Comparison of ENCODE assay signal across 20 cellular contexts in genomic region chr3:121473001-121473400, GRCh38.
DNase-seq lines count a peak whose midpoint lies in the region; ATAC-seq, FAIRE-seq and TF ChIP-seq lines count a peak whose summit lies in the region.
"Had no signal": no experiment of that assay in that cellular context is flagged by ENCODE, and none has a peak within 500 bp of the region (broad histone marks: within the 10 kb centered on the region; RNA-seq: fewer than 3 reads in every experiment).

No MANE protein-coding gene starts in this region.

- H3K4me3 Mint-ChIP-seq in activated CD8-positive, alpha-beta T cell treated with anti-CD3 and anti-CD28 coated beads for 36 hours = no peak overlapping the region
- no peak overlapping the region for H3K4me3 Mint-ChIP-seq in activated CD8-positive, alpha-beta T cell treated with anti-CD3 and anti-CD28 coated beads, Interleukin-2, amount 10 ng/mL, durations not matched to agents 7 days and 5 days
- H3K4me3 Mint-ChIP-seq in astrocyte (ENCODE audit: unreplicated experiment) = no peak overlapping the region
- no peak overlapping the region for H3K4me3 Mint-ChIP-seq in CD14-positive monocyte
- H3K4me3 Mint-ChIP-seq: CD4-positive, alpha-beta T cell; HFFc6 had no signal

- no peaks in the 10 kb centered on the region for H3K4me1 Mint-ChIP-seq in activated CD8-positive, alpha-beta T cell treated with anti-CD3 and anti-CD28 coated beads for 36 hours (ENCODE audit: low read depth)
- no peaks in the 10 kb centered on the region for H3K4me1 Mint-ChIP-seq in activated CD8-positive, alpha-beta T cell treated with anti-CD3 and anti-CD28 coated beads, Interleukin-2, amount 10 ng/mL, durations not matched to agents 7 days and 5 days (ENCODE audit: low read depth)
- H3K4me1 Mint-ChIP-seq in astrocyte (ENCODE audit: low read depth, unreplicated experiment) = peaks cover 6% of the 10 kb centered on the region
- H3K4me1 Mint-ChIP-seq in CD14-positive monocyte = no peaks in the 10 kb centered on the region

- H3K36me3 ChIP-seq in astrocyte (ENCODE audit: insufficient read depth, low read length) = peaks cover 5% of the 10 kb centered on the region

- no peak overlapping the region for H3K4me2 ChIP-seq in astrocyte (ENCODE audit: low read length)

- H3K9ac ChIP-seq in astrocyte (ENCODE audit: low read length) = no peak overlapping the region

- no peaks in the 10 kb centered on the region for H3K27me3 ChIP-seq in astrocyte (ENCODE audit: insufficient read depth, low read length)
- H3K27me3 ChIP-seq: BE2C had no signal

- no peak for FAIRE-seq in astrocyte (lab: Jason Lieb, UNC)
- FAIRE-seq: D721Med, G401.6, GM12892, GM18507 had no signal

- H4K20me1 ChIP-seq in astrocyte (ENCODE audit: insufficient read depth, low read length) = no peaks in the 10 kb centered on the region

- no peaks in the 10 kb centered on the region for H3K9me3 ChIP-seq in astrocyte (ENCODE audit: insufficient read depth, low read depth, low read length)
- H3K9me3 ChIP-seq: BE2C, Caco-2 had no signal

- H3K9me3 Mint-ChIP-seq in activated CD8-positive, alpha-beta T cell treated with anti-CD3 and anti-CD28 coated beads for 36 hours = no peaks in the 10 kb centered on the region
- H3K9me3 Mint-ChIP-seq in activated CD8-positive, alpha-beta T cell treated with anti-CD3 and anti-CD28 coated beads, Interleukin-2, amount 10 ng/mL, durations not matched to agents 7 days and 5 days (ENCODE audit: insufficient read depth) = no peaks in the 10 kb centered on the region
- H3K9me3 Mint-ChIP-seq in astrocyte (ENCODE audit: unreplicated experiment) (no peaks in the 10 kb centered on the region), CD14-positive monocyte (no peaks in the 10 kb centered on the region)
- H3K9me3 Mint-ChIP-seq: CD4-positive, alpha-beta T cell; HFFc6 had no signal

- DNase-seq in activated CD8-positive, alpha-beta T cell treated with anti-CD3 and anti-CD28 coated beads for 36 hours = no peak
- DNase-seq in activated CD8-positive, alpha-beta T cell treated with anti-CD3 and anti-CD28 coated beads, Interleukin-2, amount 10 ng/mL, durations not matched to agents 7 days and 5 days = no peak
- peak; percentile 23 for DNase-seq in astrocyte (ENCODE audit: low read depth)
- peak; percentile 54 for DNase-seq in myocyte (ENCODE audit: low read depth)
- no peak for DNase-seq in CD14-positive monocyte (ENCODE audit: low spot score)
- no peak for DNase-seq in posterior vena cava (ENCODE audit: low spot score)
- DNase-seq: BE2C; C1 segment of cervical spinal cord; Caco-2; CD4-positive, alpha-beta T cell; GOT3; H7; HFFc6 had no signal

- POLR2A ChIA-PET in activated CD8-positive, alpha-beta T cell treated with anti-CD3 and anti-CD28 coated beads for 36 hours (lab: Charles Lee) = no interaction called here
- POLR2A ChIA-PET in activated CD8-positive, alpha-beta T cell treated with anti-CD3 and anti-CD28 coated beads, Interleukin-2, amount 10 ng/mL, durations not matched to agents 7 days and 5 days (lab: Charles Lee) = no interaction called here

- H3K4me1 ChIP-seq in astrocyte (ENCODE audit: insufficient read depth, low read length) = peaks cover 8% of the 10 kb centered on the region
- H3K4me1 ChIP-seq: BE2C, Caco-2 had no signal

- intact Hi-C loops in activated CD8-positive, alpha-beta T cell treated with anti-CD3 and anti-CD28 coated beads for 36 hours (cut with micrococcal nuclease) = no loop called here
- intact Hi-C loops in CD14-positive monocyte (cut with micrococcal nuclease) = no loop called here
- intact Hi-C loops in posterior vena cava (cut with DNase I) = no loop called here

- H2AFZ ChIP-seq in astrocyte (ENCODE audit: low read depth, low read length) = no peak overlapping the region

- no peak overlapping the region for H3K4me3 ChIP-seq in astrocyte (ENCODE audit: insufficient read depth, low read depth, low read length)

- peaks cover 59% of the 10 kb centered on the region for H3K36me3 Mint-ChIP-seq in activated CD8-positive, alpha-beta T cell treated with anti-CD3 and anti-CD28 coated beads for 36 hours (ENCODE audit: low read depth)
- H3K36me3 Mint-ChIP-seq in activated CD8-positive, alpha-beta T cell treated with anti-CD3 and anti-CD28 coated beads, Interleukin-2, amount 10 ng/mL, durations not matched to agents 7 days and 5 days (ENCODE audit: low read depth) = peaks cover 65% of the 10 kb centered on the region
- H3K36me3 Mint-ChIP-seq in astrocyte (ENCODE audit: low read depth, unreplicated experiment) = no peaks in the 10 kb centered on the region
- peaks cover 50 to 61% of the 10 kb centered on the region in 2 donors for H3K36me3 Mint-ChIP-seq in CD14-positive monocyte

- no peak for TF ChIP-seq CTCF in activated CD8-positive, alpha-beta T cell treated with anti-CD3 and anti-CD28 coated beads for 36 hours (IDR thresholded peaks at IDR 0.05)
- TF ChIP-seq CTCF in astrocyte (IDR thresholded peaks at IDR 0.05; ENCODE audit: insufficient read depth, low read depth, low read length) = no peak
- TF ChIP-seq CTCF in CD14-positive monocyte (IDR thresholded peaks at IDR 0.05) = no peak

- no peaks in the 10 kb centered on the region for H3K27me3 Mint-ChIP-seq in activated CD8-positive, alpha-beta T cell treated with anti-CD3 and anti-CD28 coated beads for 36 hours
- no peaks in the 10 kb centered on the region for H3K27me3 Mint-ChIP-seq in activated CD8-positive, alpha-beta T cell treated with anti-CD3 and anti-CD28 coated beads, Interleukin-2, amount 10 ng/mL, durations not matched to agents 7 days and 5 days (ENCODE audit: low read depth)
- H3K27me3 Mint-ChIP-seq in astrocyte (ENCODE audit: low read depth, unreplicated experiment) (no peaks in the 10 kb centered on the region), CD14-positive monocyte (ENCODE audit: low read depth in 3 of 3) (peaks cover 0 to 2% (median 0%) of the 10 kb centered on the region in 3 donors)
- H3K27me3 Mint-ChIP-seq: CD4-positive, alpha-beta T cell had no signal

- no peak overlapping the region for H3K27ac ChIP-seq in astrocyte (ENCODE audit: low read depth, low read length)
- H3K27ac ChIP-seq: HL-60 had no signal

- no peak for ATAC-seq in activated CD8-positive, alpha-beta T cell treated with anti-CD3 and anti-CD28 coated beads for 36 hours
- no peak for ATAC-seq in activated CD8-positive, alpha-beta T cell treated with anti-CD3 and anti-CD28 coated beads, Interleukin-2, amount 10 ng/mL, durations not matched to agents 7 days and 5 days
- no peak for ATAC-seq in GM21737 (IDR thresholded peaks at IDR 0.05; ENCODE audit: unreplicated experiment)
- ATAC-seq: HCT116 had no signal

- no peaks in the 10 kb centered on the region for H3K79me2 ChIP-seq in astrocyte (ENCODE audit: insufficient read depth, low read length)

- CTCF ChIA-PET in activated CD8-positive, alpha-beta T cell treated with anti-CD3 and anti-CD28 coated beads for 36 hours (lab: Charles Lee) = no interaction called here
- CTCF ChIA-PET in activated CD8-positive, alpha-beta T cell treated with anti-CD3 and anti-CD28 coated beads, Interleukin-2, amount 10 ng/mL, durations not matched to agents 7 days and 5 days (lab: Charles Lee) = no interaction called here

- H3K27ac Mint-ChIP-seq in activated CD8-positive, alpha-beta T cell treated with anti-CD3 and anti-CD28 coated beads for 36 hours = peak overlapping the region; percentile 32
- no peak overlapping the region for H3K27ac Mint-ChIP-seq in activated CD8-positive, alpha-beta T cell treated with anti-CD3 and anti-CD28 coated beads, Interleukin-2, amount 10 ng/mL, durations not matched to agents 7 days and 5 days
- H3K27ac Mint-ChIP-seq in astrocyte (ENCODE audit: unreplicated experiment) (no peak overlapping the region), CD14-positive monocyte (peak overlapping the region in 1 of 7 donors; percentile 7)
- H3K27ac Mint-ChIP-seq: CD4-positive, alpha-beta T cell; HFFc6 had no signal

Comparison
In these comparisons a context has a peak if more than half of its experiments do, and no peak if none do; other contexts are left out.
1. DNase-seq: peak in astrocyte (single experiment) and myocyte (single experiment); none in activated CD8-positive, alpha-beta T cell treated with anti-CD3 and anti-CD28 coated beads for 36 hours (single experiment), activated CD8-positive, alpha-beta T cell treated with anti-CD3 and anti-CD28 coated beads, Interleukin-2, amount 10 ng/mL, durations not matched to agents 7 days and 5 days (single experiment), CD14-positive monocyte (single experiment) and posterior vena cava (single experiment).